ENCODE assay signal across 17 cellular contexts in the genomic region with DNA sequence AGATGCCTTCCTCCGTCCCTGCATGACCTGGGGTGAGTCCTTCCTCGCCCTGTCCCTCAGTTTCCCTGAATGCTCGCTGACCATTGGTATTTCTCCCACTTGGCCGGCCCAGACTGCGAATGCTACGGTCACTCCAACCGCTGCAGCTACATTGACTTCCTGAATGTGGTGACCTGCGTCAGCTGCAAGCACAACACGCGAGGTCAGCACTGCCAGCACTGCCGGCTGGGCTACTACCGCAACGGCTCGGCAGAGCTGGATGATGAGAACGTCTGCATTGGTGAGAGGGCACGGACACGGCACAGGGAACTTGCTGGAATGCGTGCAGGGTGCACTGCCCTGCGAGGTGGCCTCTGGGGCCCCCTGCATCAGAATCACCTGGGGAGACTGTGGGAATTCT.
"Had no signal": no experiment of that assay in that cellular context is flagged by ENCODE, and none has a peak within 500 bp of the region (broad histone marks: within the 10 kb centered on the region; RNA-seq: fewer than 3 reads in every experiment).

No MANE protein-coding gene starts in this region.

- H3K9me3 Mint-ChIP-seq: activated naive CD4-positive, alpha-beta T cell treated with anti-CD3 and anti-CD28 coated beads, Interleukin-2, amount 10 ng/mL, durations not matched to agents 7 days and 5 days; activated T-helper 2 cell treated with anti-CD3 and anti-CD28 coated beads, Interferon-gamma antibody, Interleukin-2, Interleukin-4, amounts not matched to agents 10 μg/mL and 5 μg/mL and 100 μg/mL, durations not matched to agents 14 hours and 24 hours and 36 hours; neural crest cell had no signal

- FAIRE-seq: colon, endothelial cell of umbilical vein had no signal

- H3K4me1 ChIP-seq: parathyroid adenoma, uterus had no signal

- H3K27me3 ChIP-seq: uterus had no signal

- H3K36me3 Mint-ChIP-seq: activated naive CD4-positive, alpha-beta T cell treated with anti-CD3 and anti-CD28 coated beads, Interleukin-2, amount 10 ng/mL, durations not matched to agents 7 days and 5 days had no signal

- H3K4me3 ChIP-seq: cardiac muscle cell, heart right ventricle, skin epidermis, uterus had no signal

- H2AFZ ChIP-seq: parathyroid adenoma had no signal

- H3K36me3 ChIP-seq: cardiac muscle cell, heart right ventricle, uterus had no signal

- H3K9ac ChIP-seq: parathyroid adenoma had no signal

- H3K27ac ChIP-seq: cardiac muscle cell, parathyroid adenoma, skin epidermis, uterus had no signal

- DNase-seq: activated CD4-positive, alpha-beta T cell treated with anti-CD3 and anti-CD28 coated beads, Interleukin-2, amount 50 U/mL, for 1 hour; activated CD4-positive, CD25-positive, alpha-beta regulatory T cell; activated naive CD4-positive, alpha-beta T cell treated with anti-CD3 and anti-CD28 coated beads, Interleukin-2, amount 10 ng/mL, durations not matched to agents 7 days and 5 days; activated T-cell treated with anti-CD3 and anti-CD28 coated beads for 4 hours; foreskin melanocyte; heart right ventricle; islet precursor cell; left ventricle myocardium superior; mesendoderm; uterus had no signal

- H3K4me3 Mint-ChIP-seq: activated naive CD4-positive, alpha-beta T cell treated with anti-CD3 and anti-CD28 coated beads, Interleukin-2, amount 10 ng/mL, durations not matched to agents 7 days and 5 days; neural crest cell had no signal

- H3K27ac Mint-ChIP-seq: activated naive CD4-positive, alpha-beta T cell treated with anti-CD3 and anti-CD28 coated beads, Interleukin-2, amount 10 ng/mL, durations not matched to agents 7 days and 5 days; activated T-helper 2 cell treated with anti-CD3 and anti-CD28 coated beads, Interferon-gamma antibody, Interleukin-2, Interleukin-4, amounts not matched to agents 10 μg/mL and 5 μg/mL and 100 μg/mL, durations not matched to agents 14 hours and 24 hours and 36 hours had no signal

- H3K79me2 ChIP-seq: parathyroid adenoma had no signal

- H3K9me3 ChIP-seq: heart right ventricle, uterus had no signal
